ENCODE assay signal across 8 cellular contexts in the genomic region with DNA sequence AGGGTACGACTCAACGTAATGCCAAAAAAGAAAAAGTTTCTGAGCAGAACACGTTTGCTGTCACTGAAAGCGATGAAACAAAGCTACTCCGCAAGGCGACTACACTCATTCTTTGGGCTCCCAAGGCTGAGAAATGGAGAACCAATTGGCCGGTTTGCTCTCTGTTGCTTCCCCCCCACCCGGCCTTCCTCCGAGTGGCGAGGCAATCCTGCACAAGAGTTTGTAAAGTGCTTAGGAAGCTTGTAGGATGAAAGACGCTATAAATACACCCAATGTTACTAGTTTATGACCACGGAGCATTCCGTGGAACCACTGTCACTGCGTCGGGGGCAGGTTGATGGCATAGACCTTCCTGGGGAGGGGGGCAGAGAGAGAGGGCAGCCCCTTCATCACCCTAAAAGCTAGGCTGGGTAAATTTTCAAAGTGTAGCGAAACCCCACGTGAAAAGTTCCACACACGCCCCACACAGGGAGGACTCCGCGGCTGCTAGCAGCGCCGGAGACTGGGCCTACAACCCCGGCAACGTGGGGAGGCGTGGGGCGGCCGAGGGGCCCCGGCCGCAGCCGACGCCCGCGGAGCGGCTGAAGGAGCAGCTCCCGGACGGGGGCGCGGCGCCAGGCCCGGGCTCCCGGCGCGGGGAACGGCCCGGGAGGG. TPM values are rescaled to one million over a fixed set of nuclear protein-coding genes. Genes with fewer than 3 reads are reported as not detected.
DNase-seq lines count a peak whose midpoint lies in the region; ATAC-seq and TF ChIP-seq lines count a peak whose summit lies in the region.

No MANE protein-coding gene starts in this region.

- no peak for TF ChIP-seq CTCF in chondrocyte (IDR thresholded peaks at IDR 0.05)

- POLR2A ChIA-PET in T-cell (lab: Charles Lee) = interaction anchor here in 1 of 2 donors (0.5 to 1.0 kb wide), 2 partner anchors 9 to 72 kb away, joined by 3 read pairs; no protein-coding TSS in a partner anchor

- H3K36me3 Mint-ChIP-seq in T-cell = peaks cover 3% of the 10 kb centered on the region
- peaks cover 2% of the 10 kb centered on the region for H3K36me3 Mint-ChIP-seq in chondrocyte (ENCODE audit: low read depth)
- peaks cover 57% of the 10 kb centered on the region for H3K36me3 Mint-ChIP-seq in stimulated activated effector memory CD8-positive, alpha-beta T cell treated with anti-CD3 and anti-CD28 coated beads, Interleukin-12 subunit alpha, Interleukin-12 subunit beta, amount 100 ng/mL, for 72 hours

- H3K27me3 Mint-ChIP-seq in T-cell (no peaks in the 10 kb centered on the region), chondrocyte (ENCODE audit: low read depth) (no peaks in the 10 kb centered on the region)

- peaks cover 51 to 56% (median 56%) of the 10 kb centered on the region in 3 donors for H3K4me1 Mint-ChIP-seq in T-cell
- peaks cover 41% of the 10 kb centered on the region for H3K4me1 Mint-ChIP-seq in chondrocyte (ENCODE audit: low read depth)
- peaks cover 30% of the 10 kb centered on the region for H3K4me1 Mint-ChIP-seq in stimulated activated effector memory CD8-positive, alpha-beta T cell treated with anti-CD3 and anti-CD28 coated beads, Interleukin-12 subunit alpha, Interleukin-12 subunit beta, amount 100 ng/mL, for 72 hours

- intact Hi-C loops in Right ventricle myocardium inferior (cut with DNase I) (no loop called here), cardiac septum (cut with DNase I) (loop anchor here (5.0 to 10.0 kb wide), 2 partner anchors 57 to 629 kb away; partner anchors contain the start of gene MRPL44)

- peak overlapping the region; percentile 93 to 99 (median 98) for H3K4me3 Mint-ChIP-seq in T-cell
- H3K4me3 Mint-ChIP-seq in chondrocyte (ENCODE audit: unreplicated experiment) = peak overlapping the region; percentile 96
- H3K4me3 Mint-ChIP-seq in stimulated activated effector memory CD8-positive, alpha-beta T cell treated with anti-CD3 and anti-CD28 coated beads, Interleukin-12 subunit alpha, Interleukin-12 subunit beta, amount 100 ng/mL, for 72 hours = peak overlapping the region; percentile 96

- CTCF ChIA-PET in T-cell (lab: Charles Lee) = interaction anchor here (0.6 to 1.4 kb wide), 4 partner anchors 16 to 458 kb away, joined by 3 to 6 read pairs (median 3); partner anchors contain the start of gene DOCK10 (in 1 of the 2)

- peak overlapping the region; percentile 91 to 92 for H3K27ac Mint-ChIP-seq in T-cell
- H3K27ac Mint-ChIP-seq in chondrocyte (ENCODE audit: unreplicated experiment) = peak overlapping the region; percentile 97
- H3K27ac Mint-ChIP-seq in stimulated activated effector memory CD8-positive, alpha-beta T cell treated with anti-CD3 and anti-CD28 coated beads, Interleukin-12 subunit alpha, Interleukin-12 subunit beta, amount 100 ng/mL, for 72 hours = peak overlapping the region; percentile 96

- no peak for ATAC-seq in Right ventricle myocardium inferior
- peak; percentile 0 for ATAC-seq in HG03196 (IDR thresholded peaks at IDR 0.05; ENCODE audit: unreplicated experiment)
- ATAC-seq in T-cell (replicated peaks in 1 of 4) = no peak
- ATAC-seq in stimulated activated effector memory CD8-positive, alpha-beta T cell treated with anti-CD3 and anti-CD28 coated beads, Interleukin-12 subunit alpha, Interleukin-12 subunit beta, amount 100 ng/mL, for 72 hours = peak; percentile 3

- H3K9me3 Mint-ChIP-seq in T-cell = no peaks in the 10 kb centered on the region
- H3K9me3 Mint-ChIP-seq in chondrocyte (ENCODE audit: low read depth) = no peaks in the 10 kb centered on the region
- no peaks in the 10 kb centered on the region for H3K9me3 Mint-ChIP-seq in stimulated activated effector memory CD8-positive, alpha-beta T cell treated with anti-CD3 and anti-CD28 coated beads, Interleukin-12 subunit alpha, Interleukin-12 subunit beta, amount 100 ng/mL, for 72 hours

- DNase-seq in Right ventricle myocardium inferior (ENCODE audit: missing footprints) = peak; percentile 77
- no peak for DNase-seq in cardiac septum (ENCODE audit: low spot score)
- peak in 15 of 34 experiments; percentile 4 to 22 (median 11) for DNase-seq in T-cell
- no peak for DNase-seq in chondrocyte (ENCODE audit: low spot score)
- DNase-seq in left kidney (ENCODE audit: low read depth, low spot score) = peak; percentile 75
- peak; percentile 19 to 63 for DNase-seq in stimulated activated effector memory CD8-positive, alpha-beta T cell treated with anti-CD3 and anti-CD28 coated beads, Interleukin-12 subunit alpha, Interleukin-12 subunit beta, amount 100 ng/mL, for 72 hours (ENCODE audit: low spot score in 2 of 2)
- no peak for DNase-seq in cortex of kidney (lab: John Stamatoyannopoulos, UW)

RNA-seq across cellular contexts. Expression of gene CUL3, which starts 0.9 kb away (rescaled TPM):
- total RNA-seq in Right ventricle myocardium inferior = 74.5 TPM
- 66.0 TPM for total RNA-seq in cardiac septum
- 10 to 100 TPM; 66.1 to 95.9 (median 82.7) TPM for total RNA-seq in T-cell
- 65.6 to 75.1 TPM (median 70.6 TPM) in 3 replicates for total RNA-seq in chondrocyte

Comparison
In these comparisons a context has a peak if more than half of its experiments do, and no peak if none do; other contexts are left out.
1. DNase-seq: peak in Right ventricle myocardium inferior (single experiment), left kidney (single experiment) and stimulated activated effector memory CD8-positive, alpha-beta T cell treated with anti-CD3 and anti-CD28 coated beads, Interleukin-12 subunit alpha, Interleukin-12 subunit beta, amount 100 ng/mL, for 72 hours (2 of 2); none in cardiac septum (single experiment), chondrocyte (single experiment) and cortex of kidney (single experiment).
2. ATAC-seq: peak in HG03196 (single experiment) and stimulated activated effector memory CD8-positive, alpha-beta T cell treated with anti-CD3 and anti-CD28 coated beads, Interleukin-12 subunit alpha, Interleukin-12 subunit beta, amount 100 ng/mL, for 72 hours (single experiment); none in Right ventricle myocardium inferior (single experiment) and T-cell (0 of 4).
3. Peak in every context shown above with its lines, with median percentiles within 50 percentile points of each other: H3K27ac Mint-ChIP-seq and H3K4me3 Mint-ChIP-seq.